Comparison of ENCODE assay signal across 1 cellular context in genomic region chr5:16412556-16412955, GRCh38.
TF ChIP-seq lines count a peak whose summit lies in the region.

No MANE protein-coding gene starts in this region.

TF ChIP-seq in SK-N-SH treated with all-trans-retinoic acid at 6 μM for 48 hours, 23 proteins besides CTCF, POLR2A, EP300 and RAD21 (continued from another document):
- TF ChIP-seq POU6F1 (CRISPR knock-in tag; IDR thresholded peaks at IDR 0.05; ENCODE audit: borderline replicate concordance, low read depth) = no peak
- no peak for TF ChIP-seq RARB (CRISPR knock-in tag; IDR thresholded peaks at IDR 0.05)
- TF ChIP-seq ESRRG (CRISPR knock-in tag; IDR thresholded peaks at IDR 0.05) = no peak
- TF ChIP-seq CREB5 (CRISPR knock-in tag; IDR thresholded peaks at IDR 0.05; ENCODE audit: low read depth) = no peak
- TF ChIP-seq ZFP3 (CRISPR knock-in tag; IDR thresholded peaks at IDR 0.05) = no peak
